ENCODE assay signal across 23 cellular contexts in genomic region chr6:87791029-87791428, GRCh38.
"Had no signal": no experiment of that assay in that cellular context is flagged by ENCODE, and none has a peak within 500 bp of the region (broad histone marks: within the 10 kb centered on the region; RNA-seq: fewer than 3 reads in every experiment).

No MANE protein-coding gene starts in this region.

- H3K27me3 ChIP-seq: brain microvascular endothelial cell, colonic mucosa, hepatocyte, sigmoid colon, tibial nerve, uterus had no signal

- H3K9me3 ChIP-seq: colonic mucosa, psoas muscle, sigmoid colon, tibial nerve, uterus had no signal

- H3K36me3 Mint-ChIP-seq: activated naive CD4-positive, alpha-beta T cell treated with anti-CD3 and anti-CD28 coated beads, Interleukin-2, amount 10 ng/mL, durations not matched to agents 7 days and 5 days had no signal

- DNase-seq: activated CD4-positive, alpha-beta T cell treated with anti-CD3 and anti-CD28 coated beads, Interleukin-2, amount 10 ng/mL, durations not matched to agents 7 days and 5 days; activated CD8-positive, alpha-beta memory T cell treated with anti-CD3 and anti-CD28 coated beads, Interleukin-2, amount 50 U/mL, for 4 hours; activated effector memory CD4-positive, alpha-beta T cell treated with Interleukin-2 at 50 U/mL for 16 hours; activated naive CD4-positive, alpha-beta T cell treated with anti-CD3 and anti-CD28 coated beads, Interleukin-2, amount 10 ng/mL, durations not matched to agents 7 days and 5 days; activated naive CD8-positive, alpha-beta T cell treated with anti-CD3 and anti-CD28 coated beads, Interleukin-2, amount 50 U/mL, for 24 hours; activated T-cell treated with anti-CD3 and anti-CD28 coated beads, Interleukin-2, amount 50 U/mL, for 4 hours; aorta; brain microvascular endothelial cell; central memory CD4-positive, alpha-beta T cell; colonic mucosa; islet precursor cell; left colon; mammary epithelial cell; psoas muscle; sigmoid colon; stimulated activated naive CD4-positive, alpha-beta T cell treated with Interleukin-2 at 50 U/mL for 16 hours; uterus had no signal

- H3K4me3 ChIP-seq: colonic mucosa, hepatocyte, psoas muscle, sigmoid colon, tibial nerve, uterus had no signal

- H3K27ac ChIP-seq: brain microvascular endothelial cell, colonic mucosa, hepatocyte, psoas muscle, sigmoid colon, tibial nerve, uterus had no signal

- H3K9me3 Mint-ChIP-seq: activated CD4-positive, alpha-beta T cell treated with anti-CD3 and anti-CD28 coated beads, Interleukin-2, amount 10 ng/mL, durations not matched to agents 7 days and 5 days; activated naive CD4-positive, alpha-beta T cell treated with anti-CD3 and anti-CD28 coated beads, Interleukin-2, amount 10 ng/mL, durations not matched to agents 7 days and 5 days; activated naive CD8-positive, alpha-beta T cell treated with anti-CD3 and anti-CD28 coated beads, Interleukin-2, amount 50 U/mL, for 24 hours; activated T-cell treated with anti-CD3 and anti-CD28 coated beads, Interleukin-2, amount 50 U/mL, for 4 hours; neural crest cell; T-helper 1 cell treated with Interleukin-12 subunit alpha and Interleukin-12 subunit beta and Interleukin-4 antibody, amounts not matched to agents 30 μg/mL and 1 μg/mL, for 36 hours had no signal

- H3K4me2 ChIP-seq: hepatocyte had no signal

- ATAC-seq: activated CD4-positive, CD25-positive, alpha-beta regulatory T cell treated with anti-CD3 and anti-CD28 coated beads, Interleukin-2, amount 50 U/mL, for 24 hours; activated naive CD8-positive, alpha-beta T cell treated with anti-CD3 and anti-CD28 coated beads, Interleukin-2, amount 50 U/mL, for 24 hours; activated T-cell treated with anti-CD3 and anti-CD28 coated beads, Interleukin-2, amount 50 U/mL, for 4 hours; esophagus mucosa; left colon; psoas muscle had no signal

- H3K27ac Mint-ChIP-seq: activated CD4-positive, alpha-beta T cell treated with anti-CD3 and anti-CD28 coated beads, Interleukin-2, amount 10 ng/mL, durations not matched to agents 7 days and 5 days; activated naive CD4-positive, alpha-beta T cell treated with anti-CD3 and anti-CD28 coated beads, Interleukin-2, amount 10 ng/mL, durations not matched to agents 7 days and 5 days; activated naive CD8-positive, alpha-beta T cell treated with anti-CD3 and anti-CD28 coated beads, Interleukin-2, amount 50 U/mL, for 24 hours; T-helper 1 cell treated with Interleukin-12 subunit alpha and Interleukin-12 subunit beta and Interleukin-4 antibody, amounts not matched to agents 30 μg/mL and 1 μg/mL, for 36 hours had no signal

- H3K4me3 Mint-ChIP-seq: activated CD4-positive, alpha-beta T cell treated with anti-CD3 and anti-CD28 coated beads, Interleukin-2, amount 10 ng/mL, durations not matched to agents 7 days and 5 days; activated naive CD4-positive, alpha-beta T cell treated with anti-CD3 and anti-CD28 coated beads, Interleukin-2, amount 10 ng/mL, durations not matched to agents 7 days and 5 days; activated naive CD8-positive, alpha-beta T cell treated with anti-CD3 and anti-CD28 coated beads, Interleukin-2, amount 50 U/mL, for 24 hours; activated T-cell treated with anti-CD3 and anti-CD28 coated beads, Interleukin-2, amount 50 U/mL, for 4 hours; neural crest cell; T-helper 1 cell treated with Interleukin-12 subunit alpha and Interleukin-12 subunit beta and Interleukin-4 antibody, amounts not matched to agents 30 μg/mL and 1 μg/mL, for 36 hours had no signal

- H3K4me1 Mint-ChIP-seq: activated CD4-positive, alpha-beta T cell treated with anti-CD3 and anti-CD28 coated beads, Interleukin-2, amount 10 ng/mL, durations not matched to agents 7 days and 5 days; activated naive CD4-positive, alpha-beta T cell treated with anti-CD3 and anti-CD28 coated beads, Interleukin-2, amount 10 ng/mL, durations not matched to agents 7 days and 5 days; activated naive CD8-positive, alpha-beta T cell treated with anti-CD3 and anti-CD28 coated beads, Interleukin-2, amount 50 U/mL, for 24 hours had no signal

- H3K4me1 ChIP-seq: colonic mucosa, psoas muscle, sigmoid colon, uterus had no signal

- H3K36me3 ChIP-seq: brain microvascular endothelial cell, colonic mucosa, sigmoid colon, tibial nerve, uterus had no signal

- H2AFZ ChIP-seq: hepatocyte had no signal
